In the genomic region with DNA sequence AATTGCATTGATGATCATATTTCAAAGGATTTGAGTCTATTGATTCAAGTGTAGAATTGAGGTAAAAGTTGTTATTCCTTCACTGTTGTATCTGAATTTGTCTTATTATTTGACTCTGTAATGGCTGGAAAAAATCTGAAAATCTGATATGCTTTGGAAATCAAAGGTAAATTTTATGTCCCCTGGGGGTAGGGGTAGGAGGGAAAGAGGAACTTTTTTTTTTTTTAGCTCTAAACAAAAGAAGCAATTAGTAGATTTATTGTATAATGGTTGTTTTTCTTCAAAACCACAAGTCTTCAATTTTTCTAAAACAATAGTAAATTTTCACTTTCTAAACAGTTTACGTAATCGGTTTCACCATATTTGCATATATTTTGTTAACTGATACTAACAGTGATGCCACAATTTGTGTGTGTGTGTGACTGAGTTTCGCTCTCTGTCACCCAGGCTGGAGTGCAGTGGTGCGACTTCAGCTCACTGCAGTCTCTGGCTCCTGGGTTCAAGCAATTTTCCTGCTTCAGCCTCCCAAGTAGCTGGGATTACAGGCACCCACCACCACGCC, we compare ENCODE assay signal across 21 cellular contexts.
DNase-seq lines count a peak whose midpoint lies in the region; ATAC-seq and TF ChIP-seq lines count a peak whose summit lies in the region.
"Had no signal": no experiment of that assay in that cellular context is flagged by ENCODE, and none has a peak within 500 bp of the region (broad histone marks: within the 10 kb centered on the region; RNA-seq: fewer than 3 reads in every experiment).

No MANE protein-coding gene starts in this region.

- TF ChIP-seq CTCF in GM20000 (IDR thresholded peaks at IDR 0.05; ENCODE audit: extremely low read depth, missing control alignments): no peak
- TF ChIP-seq CTCF in gastrocnemius medialis (IDR thresholded peaks at IDR 0.05 in 4 of 5, conservative IDR thresholded peaks at IDR 0.05 in 1 of 5): no peak
- no peak for TF ChIP-seq CTCF in mucosa of descending colon (IDR thresholded peaks at IDR 0.05)

- DNase-seq in GM20000 (ENCODE audit: low spot score): peak; percentile 6
- DNase-seq in memory B cell (ENCODE audit: low spot score in 2 of 2): no peak
- no peak for DNase-seq in gastrocnemius medialis
- DNase-seq in mucosa of descending colon: no peak
- DNase-seq: activated CD4-positive, alpha-beta T cell treated with anti-CD3 and anti-CD28 coated beads for 4 hours; activated naive CD8-positive, alpha-beta T cell treated with anti-CD3 and anti-CD28 coated beads, Interleukin-2, amount 50 U/mL, for 24 hours; body of pancreas; effector CD8-positive, alpha-beta T cell; foreskin melanocyte; hippocampal formation; Kasumi-1; NCI-H1048; NCI-H2029 treated with DMSO at 0.1 percent for 48 hours; NCI-H345; SHP77; small intestine; stimulated activated naive CD4-positive, alpha-beta T cell; transverse colon had no signal

- H3K27me3 ChIP-seq in gastrocnemius medialis: no peaks in the 10 kb centered on the region
- H3K27me3 ChIP-seq: body of pancreas, transverse colon had no signal

- H3K4me3 ChIP-seq in gastrocnemius medialis: no peak overlapping the region
- no peak overlapping the region for H3K4me3 ChIP-seq in mucosa of descending colon
- H3K4me3 ChIP-seq: body of pancreas, transverse colon had no signal

- H3K27me3 Mint-ChIP-seq in memory B cell: peaks cover 5% of the 10 kb centered on the region
- H3K27me3 Mint-ChIP-seq: activated naive CD8-positive, alpha-beta T cell treated with anti-CD3 and anti-CD28 coated beads, Interleukin-2, amount 50 U/mL, for 24 hours had no signal

- ATAC-seq in GM18520 (IDR thresholded peaks at IDR 0.05; ENCODE audit: unreplicated experiment): peak; percentile 66
- ATAC-seq in HG03095 (IDR thresholded peaks at IDR 0.05; ENCODE audit: unreplicated experiment): peak; percentile 50
- peak; percentile 37 for ATAC-seq in memory B cell (ENCODE audit: low read depth)
- ATAC-seq in gastrocnemius medialis: no peak
- no peak for ATAC-seq in GM18858 (IDR thresholded peaks at IDR 0.05; ENCODE audit: unreplicated experiment)
- no peak for ATAC-seq in mucosa of descending colon

- no peak overlapping the region for H3K27ac Mint-ChIP-seq in memory B cell

- intact Hi-C loops in gastrocnemius medialis (cut with DNase I; ENCODE audit: low total_unique reads) (no loop called here), mucosa of descending colon (cut with DNase I, micrococcal nuclease) (no loop called here)

- no peaks in the 10 kb centered on the region for H3K9me3 Mint-ChIP-seq in memory B cell
- H3K9me3 Mint-ChIP-seq: activated naive CD8-positive, alpha-beta T cell treated with anti-CD3 and anti-CD28 coated beads, Interleukin-2, amount 50 U/mL, for 24 hours had no signal

- no peaks in the 10 kb centered on the region for H3K9me3 ChIP-seq in gastrocnemius medialis
- H3K9me3 ChIP-seq in mucosa of descending colon: no peaks in the 10 kb centered on the region
- H3K9me3 ChIP-seq: body of pancreas, transverse colon had no signal

- no peak for TF ChIP-seq POLR2A in gastrocnemius medialis (IDR thresholded peaks at IDR 0.05)

- in situ Hi-C loops in gastrocnemius medialis (cut with MboI; ENCODE audit: low sequenced_read_pairs in 4 of 4): no loop called here

- H3K36me3 ChIP-seq in gastrocnemius medialis (no peaks in the 10 kb centered on the region), mucosa of descending colon (ENCODE audit: low read depth) (no peaks in the 10 kb centered on the region)
- H3K36me3 ChIP-seq: transverse colon had no signal

- no peaks in the 10 kb centered on the region for H3K36me3 Mint-ChIP-seq in memory B cell

- H3K4me1 ChIP-seq in gastrocnemius medialis: peaks cover 0 to 11% of the 10 kb centered on the region in 2 donors
- no peaks in the 10 kb centered on the region for H3K4me1 ChIP-seq in mucosa of descending colon (ENCODE audit: low read depth)
- H3K4me1 ChIP-seq: body of pancreas had no signal

- no peak overlapping the region for H3K27ac ChIP-seq in gastrocnemius medialis
- H3K27ac ChIP-seq: body of pancreas had no signal

- H3K4me1 Mint-ChIP-seq in memory B cell: peaks cover 6% of the 10 kb centered on the region

- no peak overlapping the region for H3K4me3 Mint-ChIP-seq in memory B cell
- H3K4me3 Mint-ChIP-seq: activated naive CD8-positive, alpha-beta T cell treated with anti-CD3 and anti-CD28 coated beads, Interleukin-2, amount 50 U/mL, for 24 hours had no signal

Comparison
In these comparisons a context has a peak if more than half of its experiments do, and no peak if none do; other contexts are left out.
1. ATAC-seq: peak in GM18520 (single experiment), HG03095 (single experiment) and memory B cell (single experiment); none in gastrocnemius medialis (0 of 2), GM18858 (single experiment) and mucosa of descending colon (single experiment).